Comparison of ENCODE assay signal across 22 cellular contexts in genomic region chr16:52463904-52464303, GRCh38.
"Had no signal": no experiment of that assay in that cellular context is flagged by ENCODE, and none has a peak within 500 bp of the region (broad histone marks: within the 10 kb centered on the region; RNA-seq: fewer than 3 reads in every experiment).

No MANE protein-coding gene starts in this region.

- H3K27me3 ChIP-seq: ovary, right atrium auricular region, suprapubic skin, tibial artery, upper lobe of right lung had no signal

- H3K27ac Mint-ChIP-seq: naive thymus-derived CD4-positive, alpha-beta T cell; natural killer cell treated with Interleukin-12 subunit alpha and Interleukin-12 subunit beta and Interleukin-15 and Interleukin-18, amount 100 ng/mL, for 72 hours; progenitor cell of endocrine pancreas; stimulated activated effector memory CD8-positive, alpha-beta T cell treated with anti-CD3 and anti-CD28 coated beads, Interleukin-12 subunit alpha, Interleukin-12 subunit beta, amount 100 ng/mL, for 72 hours; stimulated activated naive CD8-positive, alpha-beta T cell treated with anti-CD3 and anti-CD28 coated beads, Interleukin-15, Interleukin-2, amounts not matched to agents 100 ng/mL and 50 ng/mL, for 24 hours had no signal

- H3K4me3 Mint-ChIP-seq: naive thymus-derived CD4-positive, alpha-beta T cell; natural killer cell treated with Interleukin-12 subunit alpha and Interleukin-12 subunit beta and Interleukin-15 and Interleukin-18, amount 100 ng/mL, for 72 hours; stimulated activated effector memory CD8-positive, alpha-beta T cell treated with anti-CD3 and anti-CD28 coated beads, Interleukin-12 subunit alpha, Interleukin-12 subunit beta, amount 100 ng/mL, for 72 hours; stimulated activated naive CD8-positive, alpha-beta T cell treated with anti-CD3 and anti-CD28 coated beads, Interleukin-15, Interleukin-2, amounts not matched to agents 100 ng/mL and 50 ng/mL, for 24 hours had no signal

- H3K27me3 Mint-ChIP-seq: natural killer cell treated with Interleukin-12 subunit alpha and Interleukin-12 subunit beta and Interleukin-15 and Interleukin-18, amount 100 ng/mL, for 72 hours; progenitor cell of endocrine pancreas; stimulated activated naive CD8-positive, alpha-beta T cell treated with anti-CD3 and anti-CD28 coated beads, Interleukin-15, Interleukin-2, amounts not matched to agents 100 ng/mL and 50 ng/mL, for 24 hours had no signal

- H3K27ac ChIP-seq: left ventricle myocardium inferior, ovary, right atrium auricular region, skin epidermis, suprapubic skin, thoracic aorta, tibial artery, upper lobe of right lung had no signal

- ATAC-seq: mucosa of descending colon; naive thymus-derived CD4-positive, alpha-beta T cell; natural killer cell treated with Interleukin-12 subunit alpha and Interleukin-12 subunit beta and Interleukin-15 and Interleukin-18, amount 100 ng/mL, for 72 hours; sciatic nerve; stimulated activated effector memory CD8-positive, alpha-beta T cell treated with anti-CD3 and anti-CD28 coated beads, Interleukin-12 subunit alpha, Interleukin-12 subunit beta, amount 100 ng/mL, for 72 hours; upper lobe of right lung had no signal

- H3K36me3 Mint-ChIP-seq: naive thymus-derived CD4-positive, alpha-beta T cell; natural killer cell treated with Interleukin-12 subunit alpha and Interleukin-12 subunit beta and Interleukin-15 and Interleukin-18, amount 100 ng/mL, for 72 hours; stimulated activated effector memory CD8-positive, alpha-beta T cell treated with anti-CD3 and anti-CD28 coated beads, Interleukin-12 subunit alpha, Interleukin-12 subunit beta, amount 100 ng/mL, for 72 hours had no signal

- H3K4me1 ChIP-seq: left ventricle myocardium inferior, right atrium auricular region, suprapubic skin, tibial artery, upper lobe of right lung had no signal

- H3K4me1 Mint-ChIP-seq: naive thymus-derived CD4-positive, alpha-beta T cell; stimulated activated effector memory CD8-positive, alpha-beta T cell treated with anti-CD3 and anti-CD28 coated beads, Interleukin-12 subunit alpha, Interleukin-12 subunit beta, amount 100 ng/mL, for 72 hours had no signal

- H3K9me3 ChIP-seq: left ventricle myocardium inferior, mucosa of descending colon, ovary, right atrium auricular region, suprapubic skin, thoracic aorta, tibial artery, upper lobe of right lung had no signal

- DNase-seq: hippocampal formation; islet precursor cell; left ventricle myocardium inferior; midbrain; mucosa of descending colon; naive thymus-derived CD4-positive, alpha-beta T cell; ovary; stimulated activated CD4-positive, alpha-beta T cell treated with anti-CD3 and anti-CD28 coated beads, Interleukin-12 subunit alpha, Interleukin-12 subunit beta, amount 100 ng/mL, for 4 hours; stimulated activated CD4-positive, alpha-beta T cell treated with anti-CD3 and anti-CD28 coated beads, Interleukin-4, amount 100 ng/mL, for 24 hours; stimulated activated naive CD4-positive, alpha-beta T cell; tibial artery; trophoblast cell; upper lobe of right lung had no signal

- H3K9me3 Mint-ChIP-seq: natural killer cell treated with Interleukin-12 subunit alpha and Interleukin-12 subunit beta and Interleukin-15 and Interleukin-18, amount 100 ng/mL, for 72 hours; stimulated activated naive CD8-positive, alpha-beta T cell treated with anti-CD3 and anti-CD28 coated beads, Interleukin-15, Interleukin-2, amounts not matched to agents 100 ng/mL and 50 ng/mL, for 24 hours had no signal
